8 cellular contexts compared by ENCODE assay signal in the genomic region with DNA sequence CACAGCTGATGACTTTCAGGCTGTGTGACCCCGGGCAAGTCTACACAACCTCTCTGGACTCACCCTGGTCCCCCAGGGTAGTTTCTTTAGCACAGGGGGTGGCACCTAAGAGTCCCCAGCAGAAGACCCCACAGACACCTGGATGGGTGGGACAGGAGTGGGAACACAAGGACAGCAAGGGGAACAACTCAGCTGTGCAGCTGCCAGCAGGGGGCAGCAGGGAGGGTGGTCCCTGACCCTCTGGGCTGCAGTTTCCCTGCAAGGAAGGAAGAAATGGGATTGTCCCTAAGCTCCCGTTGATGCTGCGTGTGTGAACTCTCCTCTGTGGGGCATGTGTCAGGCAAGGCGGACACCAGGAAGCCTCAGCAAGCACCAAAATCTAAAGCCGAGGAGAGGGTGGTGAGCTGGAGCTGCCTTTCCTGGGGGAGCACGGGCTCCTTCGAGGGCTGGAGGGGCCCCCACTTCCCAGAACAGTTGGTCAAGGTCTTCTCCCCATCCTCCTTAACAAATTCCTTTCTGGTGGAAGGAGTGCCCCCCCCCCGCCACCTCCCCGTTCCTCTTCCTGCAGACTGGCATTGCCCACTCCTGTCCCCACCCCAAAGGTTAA. TPM values are rescaled to one million over a fixed set of nuclear protein-coding genes. Genes with fewer than 3 reads are reported as not detected.
A peak's percentile ranks its signal among the peaks of the same experiment; 100 is the strongest.
DNase-seq lines count a peak whose midpoint lies in the region; ATAC-seq and TF ChIP-seq lines count a peak whose summit lies in the region.

No MANE protein-coding gene starts in this region.

- no peak for TF ChIP-seq EP300 in upper lobe of left lung (IDR thresholded peaks at IDR 0.05)

- H3K27ac ChIP-seq in 22Rv1 (no peak overlapping the region), upper lobe of left lung (no peak overlapping the region)

- H3K9me3 ChIP-seq in upper lobe of left lung: no peaks in the 10 kb centered on the region

- intact Hi-C loops in head of caudate nucleus (cut with DNase I): no loop called here

- no peaks in the 10 kb centered on the region for H3K27me3 ChIP-seq in upper lobe of left lung

- no peak for TF ChIP-seq POLR2A in upper lobe of left lung (IDR thresholded peaks at IDR 0.05)

- H3K4me1 ChIP-seq in upper lobe of left lung: no peaks in the 10 kb centered on the region

- H3K36me3 ChIP-seq in upper lobe of left lung: no peaks in the 10 kb centered on the region

- DNase-seq in GM10266 (ENCODE audit: extremely low spot score): peak; percentile 49
- peak; percentile 48 for DNase-seq in SK-N-DZ (ENCODE audit: low spot score)
- DNase-seq in head of caudate nucleus: peak in 26 of 42 donors; percentile 21 to 74 (median 45)
- DNase-seq in upper lobe of left lung: peak in 1 of 2 donors; percentile 40
- DNase-seq in NCI-H510A (lab: John Stamatoyannopoulos, UW): no peak
- DNase-seq in HCEC 1CT: no peak

- 60 to 61% methylated on average over 9 of the region's 9 CpGs for WGBS in upper lobe of left lung, 2 donors

- H3K4me3 ChIP-seq in upper lobe of left lung: no peak overlapping the region

- ATAC-seq in upper lobe of left lung (ENCODE audit: low FRiP score in 2 of 2) (no peak), HG03280 (IDR thresholded peaks at IDR 0.05; ENCODE audit: unreplicated experiment) (no peak)

- TF ChIP-seq CTCF in 22Rv1 (IDR thresholded peaks at IDR 0.05) (peak; percentile 86), GM10266 (IDR thresholded peaks at IDR 0.05; ENCODE audit: control insufficient read depth, insufficient read depth, low read depth, missing control alignments) (peak; percentile 72), upper lobe of left lung (IDR thresholded peaks at IDR 0.05) (peak; percentile 32 to 48 (median 36))

RNA-seq across cellular contexts. Expression of gene CDH5, which starts 24.1 kb away (rescaled TPM):
- polyA plus RNA-seq in SK-N-DZ (2014; cell fraction: cytosol; rRNA removed): not detected in 2 replicates
- polyA plus RNA-seq in SK-N-DZ (2014; cell fraction: nucleus; rRNA removed): not detected in 2 replicates
- total RNA-seq in upper lobe of left lung: 100 to 1,000 TPM in 3 of 6 donors, 10 to 100 TPM in 3; 54.5 to 146 (median 89.8) TPM

Comparison
In these comparisons a context has a peak if more than half of its experiments do, and no peak if none do; other contexts are left out.
1. CTCF ChIP-seq: peak in every context shown above with its lines; median percentile 86 in 22Rv1; 72 in GM10266; 36 in upper lobe of left lung.
2. DNase-seq: peak in GM10266 (single experiment), SK-N-DZ (single experiment) and head of caudate nucleus (26 of 42); none in NCI-H510A (single experiment) and HCEC 1CT (single experiment).